8 cellular contexts compared by ENCODE assay signal in genomic region chr1:16514107-16515055, GRCh38. TPM values are rescaled to one million over a fixed set of nuclear protein-coding genes. Genes with fewer than 3 reads are reported as not detected.
DNase-seq lines count a peak whose midpoint lies in the region; TF ChIP-seq lines count a peak whose summit lies in the region.
"Not testable (repeated sequence)": the region's sequence is repeated elsewhere in the genome, so short reads cannot be mapped to it uniquely, and the experiment has no call there.

RNU1-1 (minus strand) TSS chr1:16514285.

- H3K27me3 ChIP-seq in layer of hippocampus (ENCODE audit: control insufficient read depth, insufficient read depth, low read length); sigmoid colon: not testable (repeated sequence)
- H3K27me3 ChIP-seq in tibial artery, result peaks cover 0 to 13% of the 10 kb centered on the region in 2 donors

- not testable (repeated sequence) for H3K36me3 ChIP-seq in sigmoid colon, tibial artery

- not testable (repeated sequence) for H3K4me1 ChIP-seq in sigmoid colon, tibial artery

- intact Hi-C loops in sigmoid colon (cut with DNase I); tibial artery (cut with DNase I; ENCODE audit: low total_unique reads): not testable (repeated sequence)

- TF ChIP-seq CTCF in sigmoid colon (IDR thresholded peaks at IDR 0.05); tibial artery (IDR thresholded peaks at IDR 0.05): not testable (repeated sequence)

- not testable (repeated sequence) for H3K9me3 ChIP-seq in sigmoid colon, tibial artery

- peak; percentile 48 for DNase-seq in GF-D8 (lab: John Stamatoyannopoulos, UW)
- peak; percentile 46 for DNase-seq in NCI-H1105 (lab: John Stamatoyannopoulos, UW)
- peak; percentile 58 for DNase-seq in SIG-M5 treated with dmso at 0.1 percent for 504 hours (lab: John Stamatoyannopoulos, UW; ENCODE audit: unreplicated experiment)
- peak; percentile 48 for DNase-seq in activated T-cell treated with anti-CD3 and anti-CD28 coated beads for 48 hours (ENCODE audit: low read depth)
- DNase-seq in effector CD4-positive, alpha-beta T cell, result peak; percentile 67
- DNase-seq in sigmoid colon, result peak; percentile 96
- peak; percentile 74 to 82 for DNase-seq in tibial artery

- TF ChIP-seq EP300 in sigmoid colon (IDR thresholded peaks at IDR 0.05), result not testable (repeated sequence)

- H3K4me3 ChIP-seq in sigmoid colon (peak within 1 kb of the TSS; percentile 23 to 36 (median 30)), tibial artery (peak within 1 kb of the TSS; percentile 32 to 40)

- TF ChIP-seq POLR2A in sigmoid colon (IDR thresholded peaks at IDR 0.05), result peak in 1 of 2 donors; percentile 78

- H3K27ac ChIP-seq in layer of hippocampus (ENCODE audit: low read depth, low read length) (peak within 1 kb of the TSS; percentile 95), sigmoid colon (peak within 1 kb of the TSS; percentile 75 to 86 (median 82)), tibial artery (peak within 1 kb of the TSS; percentile 56 to 82)

- 1% methylated on average over 37 to 38 of the region's 40 CpGs for WGBS in sigmoid colon, 2 donors

RNA-seq across cellular contexts. Expression of gene RNU1-1, which starts in this region (rescaled TPM):
- total RNA-seq in sigmoid colon, result under 1 TPM; under 0.01 TPM
- not detected for polyA plus RNA-seq in sigmoid colon

Comparison
In these comparisons a context has a peak if more than half of its experiments do, and no peak if none do; other contexts are left out.
1. Peak in every context shown above with its lines: DNase-seq, H3K4me3 ChIP-seq and H3K27ac ChIP-seq.
2. Peak in DNase-seq, H3K4me3 ChIP-seq and H3K27ac ChIP-seq in sigmoid colon; RNA of the gene not detected or under 1 TPM.
3. DNase-seq: peak in every context shown above with its lines; median percentile 96 in sigmoid colon; 78 in tibial artery; 67 in effector CD4-positive, alpha-beta T cell; 58 in SIG-M5 treated with dmso at 0.1 percent for 504 hours; 48 in GF-D8; 48 in activated T-cell treated with anti-CD3 and anti-CD28 coated beads for 48 hours; 46 in NCI-H1105.